Comparison of ENCODE assay signal across 12 cellular contexts in the genomic region with DNA sequence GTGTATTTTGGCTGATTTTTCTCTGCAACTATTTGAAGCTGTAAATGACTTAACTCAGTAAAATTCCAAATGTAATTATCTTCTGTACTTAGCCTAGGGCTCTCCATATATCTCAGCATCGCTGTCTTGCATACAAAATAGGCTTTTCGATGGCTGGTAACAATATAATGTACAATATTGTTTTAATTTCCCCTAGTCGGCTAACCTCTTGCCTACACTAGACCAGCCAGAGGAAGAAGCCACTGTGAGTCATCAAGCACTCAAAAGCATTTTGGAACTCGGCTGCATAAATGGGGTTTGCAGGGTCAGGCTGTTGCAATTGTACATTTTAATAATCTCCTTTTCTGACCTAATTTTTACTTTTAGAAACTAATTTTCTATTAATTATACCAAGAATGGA.
DNase-seq lines count a peak whose midpoint lies in the region; TF ChIP-seq lines count a peak whose summit lies in the region.
"Had no signal": no experiment of that assay in that cellular context is flagged by ENCODE, and none has a peak within 500 bp of the region (broad histone marks: within the 10 kb centered on the region; RNA-seq: fewer than 3 reads in every experiment).

No MANE protein-coding gene starts in this region.

- peaks cover 77% of the 10 kb centered on the region for H3K4me1 Mint-ChIP-seq in osteocyte (ENCODE audit: unreplicated experiment)

- no peaks in the 10 kb centered on the region for H3K27me3 Mint-ChIP-seq in osteocyte (ENCODE audit: unreplicated experiment)

- H3K9me3 Mint-ChIP-seq in osteocyte (ENCODE audit: unreplicated experiment), result no peaks in the 10 kb centered on the region

- H3K27ac Mint-ChIP-seq in osteocyte (ENCODE audit: unreplicated experiment), result peak overlapping the region; percentile 81

- H3K36me3 Mint-ChIP-seq in osteocyte (ENCODE audit: unreplicated experiment), result peaks cover 37% of the 10 kb centered on the region

- no peak for TF ChIP-seq POLR2A in NB4 (IDR thresholded peaks at IDR 0.05; ENCODE audit: extremely low read depth, insufficient read length)

- no peak overlapping the region for H3K4me3 Mint-ChIP-seq in osteocyte (ENCODE audit: unreplicated experiment)

- DNase-seq in NOMO-1 treated with DMSO at 0.1 percent for 48 hours (lab: John Stamatoyannopoulos, UW; ENCODE audit: unreplicated experiment) (peak; percentile 15), NOMO-1 treated with dmso at 0.1 percent for 144 hours (lab: John Stamatoyannopoulos, UW; ENCODE audit: unreplicated experiment) (no peak), NB4 (ENCODE audit: low read depth) (peak; percentile 38), choroid plexus epithelial cell (ENCODE audit: low read depth) (peak; percentile 90), osteocyte (ENCODE audit: extremely low spot score, unreplicated experiment) (no peak), DMS79 (lab: John Stamatoyannopoulos, UW) (no peak), NCI-H526 treated with DMSO at 0.1 percent for 48 hours (lab: John Stamatoyannopoulos, UW) (no peak)
- DNase-seq in stimulated activated naive CD4-positive, alpha-beta T cell treated with Interleukin-2 at 50 U/mL for 16 hours (lab: John Stamatoyannopoulos, UW), result no peak
- DNase-seq: NCI-H2171; nucleus accumbens; stimulated activated CD4-positive, alpha-beta T cell treated with anti-CD3 and anti-CD28 coated beads, Interleukin-4, amount 100 ng/mL, for 1 hour had no signal

- H3K4me3 ChIP-seq in NB4 (ENCODE audit: low read depth, low read length) (no peak overlapping the region), choroid plexus epithelial cell (ENCODE audit: low read depth, low read length) (no peak overlapping the region)
- H3K4me3 ChIP-seq: thoracic aorta had no signal

- TF ChIP-seq CTCF in NB4 (IDR thresholded peaks at IDR 0.05; ENCODE audit: low read depth, low read length), result no peak
- no peak for TF ChIP-seq CTCF in choroid plexus epithelial cell (conservative IDR thresholded peaks at IDR 0.05; ENCODE audit: low read depth, low read length)
- TF ChIP-seq CTCF in osteocyte (IDR thresholded peaks at IDR 0.05), result no peak

Comparison
In these comparisons a context has a peak if more than half of its experiments do, and no peak if none do; other contexts are left out.
1. DNase-seq: peak in NOMO-1 treated with DMSO at 0.1 percent for 48 hours (single experiment), NB4 (single experiment) and choroid plexus epithelial cell (single experiment); none in NOMO-1 treated with dmso at 0.1 percent for 144 hours (single experiment), osteocyte (single experiment), DMS79 (single experiment), NCI-H526 treated with DMSO at 0.1 percent for 48 hours (single experiment) and stimulated activated naive CD4-positive, alpha-beta T cell treated with Interleukin-2 at 50 U/mL for 16 hours (single experiment).